30 cellular contexts compared by ENCODE assay signal in the genomic region with DNA sequence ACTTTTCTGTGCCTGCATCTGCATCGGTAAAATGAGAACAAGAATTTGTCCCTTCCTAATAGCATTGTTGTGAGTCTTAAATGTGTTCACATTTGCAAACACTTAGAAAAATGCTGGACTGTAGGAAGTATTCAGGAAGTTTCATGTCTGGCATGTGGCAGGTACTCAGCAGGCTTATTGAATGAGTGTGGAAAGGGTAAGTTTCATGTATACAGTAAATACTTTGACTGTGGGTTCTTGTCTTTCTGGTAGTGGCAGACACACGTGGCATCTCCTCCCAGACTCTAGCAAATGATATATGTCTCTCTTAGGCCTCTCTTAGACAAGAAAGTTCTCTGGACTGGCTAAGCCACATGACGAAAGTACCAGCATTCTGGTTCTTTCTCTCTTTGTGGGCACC.
"Had no signal": no experiment of that assay in that cellular context is flagged by ENCODE, and none has a peak within 500 bp of the region (broad histone marks: within the 10 kb centered on the region; RNA-seq: fewer than 3 reads in every experiment).

No MANE protein-coding gene starts in this region.

- H3K4me1 ChIP-seq: SJCRH30 had no signal

- H3K9ac ChIP-seq: KMS-11 had no signal

- H3K27me3 ChIP-seq: SJCRH30 had no signal

- DNase-seq: Karpas-422, MM.1S, MV-4-11, NCI-H1092, NCI-H1105, NCI-H1417 treated with DMSO at 0.1 percent for 48 hours, NCI-H1436 treated with DMSO at 0.1 percent for 48 hours, NCI-H1694 treated with DMSO at 0.1 percent for 48 hours, NCI-H187 treated with DMSO at 0.1 percent for 48 hours, NCI-H2029, NCI-H2081, NCI-H2171, NCI-H226, NCI-H446 treated with DMSO at 0.1 percent for 48 hours, NCI-H510A, NCI-H524, NCI-H526, NCI-H69, NCI-H748 treated with DMSO at 0.1 percent for 48 hours, NCI-H82, PC-9, SHP77, SIG-M5, SJCRH30 had no signal

- ATAC-seq: Panc1, Right ventricle myocardium inferior, SK-N-SH treated with all-trans-retinoic acid at 6 μM for 48 hours had no signal

- H3K4me2 ChIP-seq: KMS-11, PC-9 had no signal

- H3K27ac ChIP-seq: KMS-11, PC-9, RWPE1, SJCRH30, SK-N-MC had no signal

- H3K9me3 ChIP-seq: SJCRH30 had no signal

- H2AFZ ChIP-seq: PC-9 had no signal

- H3K36me3 ChIP-seq: SJCRH30 had no signal

- H3K4me3 ChIP-seq: PC-9, SJCRH30, SK-N-MC had no signal
